Comparison of ENCODE assay signal across 10 cellular contexts in genomic region chr21:41663805-41664788, GRCh38.
DNase-seq lines count a peak whose midpoint lies in the region; ATAC-seq and TF ChIP-seq lines count a peak whose summit lies in the region.
"Had no signal": no experiment of that assay in that cellular context is flagged by ENCODE, and none has a peak within 500 bp of the region (broad histone marks: within the 10 kb centered on the region; RNA-seq: fewer than 3 reads in every experiment).

No MANE protein-coding gene starts in this region.

- intact Hi-C loops in Caco-2 (cut with micrococcal nuclease; ENCODE audit: unreplicated experiment), result loop anchor here (2.0 kb wide), 1 partner anchor 15 kb away; no protein-coding TSS in a partner anchor

- H3K9me2 ChIP-seq in Karpas-422 (replicated peaks; ENCODE audit: insufficient read depth, low read length), result no peaks in the 10 kb centered on the region

- no peak for ATAC-seq in HG02852 (IDR thresholded peaks at IDR 0.05; ENCODE audit: unreplicated experiment)

- H3K36me3 Mint-ChIP-seq in Caco-2 (ENCODE audit: insufficient read depth, unreplicated experiment), result peaks cover 9% of the 10 kb centered on the region
- no peaks in the 10 kb centered on the region for H3K36me3 Mint-ChIP-seq in chondrocyte (ENCODE audit: low read depth)
- H3K36me3 Mint-ChIP-seq: activated naive CD4-positive, alpha-beta T cell treated with anti-CD3 and anti-CD28 coated beads, Interleukin-2, amount 10 ng/mL, durations not matched to agents 7 days and 5 days had no signal

- H3K9ac ChIP-seq in Karpas-422 (ENCODE audit: low read length), result no peak overlapping the region

- no TSS peak for BruUV-seq in Caco-2 (replicated peaks; lab: Mats Ljungman, UMichigan)

- H3K4me3 Mint-ChIP-seq in Caco-2 (ENCODE audit: unreplicated experiment), result peak overlapping the region; percentile 52
- peak overlapping the region; percentile 31 for H3K4me3 Mint-ChIP-seq in chondrocyte (ENCODE audit: unreplicated experiment)
- H3K4me3 Mint-ChIP-seq: activated naive CD4-positive, alpha-beta T cell treated with anti-CD3 and anti-CD28 coated beads, Interleukin-2, amount 10 ng/mL, durations not matched to agents 7 days and 5 days had no signal

- no peaks in the 10 kb centered on the region for H4K20me1 ChIP-seq in Karpas-422 (ENCODE audit: insufficient read depth, low read depth, low read length)

- no peaks in the 10 kb centered on the region for H3K79me2 ChIP-seq in Karpas-422 (ENCODE audit: low read length)

- H3K9me3 ChIP-seq in Caco-2 (no peaks in the 10 kb centered on the region), Karpas-422 (ENCODE audit: low read length) (no peaks in the 10 kb centered on the region)

- TF ChIP-seq CTCF in Caco-2 (IDR thresholded peaks at IDR 0.05; ENCODE audit: insufficient read depth in 1 of 2, low read depth in 1 of 2, low read length in 1 of 2, severe bottlenecking in 1 of 2, unreplicated experiment in 1 of 2) (no peak), chondrocyte (IDR thresholded peaks at IDR 0.05) (peak; percentile 25)

- POLR2A ChIA-PET in Caco-2 (lab: Charles Lee), result interaction anchor here (0.9 to 1.7 kb wide), 2 partner anchors 14 to 103 kb away, joined by 4 to 6 read pairs; partner anchors contain the start of gene RIPK4

- no peak overlapping the region for H2AFZ ChIP-seq in Karpas-422 (ENCODE audit: low read length)

- H3K9me3 Mint-ChIP-seq in Caco-2 (ENCODE audit: unreplicated experiment) (no peaks in the 10 kb centered on the region), chondrocyte (ENCODE audit: low read depth) (no peaks in the 10 kb centered on the region)
- H3K9me3 Mint-ChIP-seq: activated naive CD4-positive, alpha-beta T cell treated with anti-CD3 and anti-CD28 coated beads, Interleukin-2, amount 10 ng/mL, durations not matched to agents 7 days and 5 days had no signal

- H3K36me3 ChIP-seq in Caco-2 (ENCODE audit: control insufficient read depth, insufficient read depth, low read length), result no peaks in the 10 kb centered on the region; the same call in 1 of the 2 replicates
- no peaks in the 10 kb centered on the region for H3K36me3 ChIP-seq in Karpas-422 (ENCODE audit: insufficient read depth, low read length)

- H3K27me3 ChIP-seq in Caco-2 (replicated peaks; ENCODE audit: control insufficient read depth, insufficient read depth, low read length), result no peaks in the 10 kb centered on the region
- H3K27me3 ChIP-seq in Karpas-422 (ENCODE audit: low read length), result no peaks in the 10 kb centered on the region

- CTCF ChIA-PET in Caco-2 (lab: Charles Lee), result interaction anchor here (1.0 to 1.8 kb wide), 3 partner anchors 14 to 114 kb away, joined by 3 to 7 read pairs (median 6); no protein-coding TSS in a partner anchor

- H3K27ac ChIP-seq in Karpas-422 (ENCODE audit: low read length), result no peak overlapping the region

- H3K4me3 ChIP-seq in Caco-2 (ENCODE audit: low read depth, low read length), result no peak overlapping the region
- no peak overlapping the region for H3K4me3 ChIP-seq in Karpas-422 (ENCODE audit: low read length)

- H3K27me3 Mint-ChIP-seq in Caco-2 (ENCODE audit: insufficient read depth, unreplicated experiment) (no peaks in the 10 kb centered on the region), chondrocyte (ENCODE audit: low read depth) (no peaks in the 10 kb centered on the region)

- no peak overlapping the region for H3K4me2 ChIP-seq in Karpas-422 (ENCODE audit: low read depth, low read length, poor library complexity, severe bottlenecking)

- H3K4me1 Mint-ChIP-seq in Caco-2 (ENCODE audit: low read depth, unreplicated experiment) (peaks cover 28% of the 10 kb centered on the region), chondrocyte (ENCODE audit: low read depth) (peaks cover 47% of the 10 kb centered on the region)
- H3K4me1 Mint-ChIP-seq: activated naive CD4-positive, alpha-beta T cell treated with anti-CD3 and anti-CD28 coated beads, Interleukin-2, amount 10 ng/mL, durations not matched to agents 7 days and 5 days had no signal

- peak; percentile 68 to 80 for DNase-seq in Caco-2
- peak; percentile 85 for DNase-seq in LoVo (ENCODE audit: low spot score)
- peak; percentile 72 for DNase-seq in chondrocyte (ENCODE audit: low spot score)
- DNase-seq in mesenteric fat pad (ENCODE audit: low spot score), result peak; percentile 62
- no peak for DNase-seq in Karpas-422
- DNase-seq in NCI-H226, result no peak
- no peak for DNase-seq in NCI-H774 (lab: John Stamatoyannopoulos, UW)
- DNase-seq: activated naive CD4-positive, alpha-beta T cell treated with anti-CD3 and anti-CD28 coated beads, Interleukin-2, amount 10 ng/mL, durations not matched to agents 7 days and 5 days; NCI-H2081 treated with DMSO at 0.1 percent for 48 hours had no signal

- peak overlapping the region; percentile 85 for H3K27ac Mint-ChIP-seq in Caco-2 (ENCODE audit: unreplicated experiment)
- H3K27ac Mint-ChIP-seq in chondrocyte (ENCODE audit: unreplicated experiment), result peak overlapping the region; percentile 92
- H3K27ac Mint-ChIP-seq: activated naive CD4-positive, alpha-beta T cell treated with anti-CD3 and anti-CD28 coated beads, Interleukin-2, amount 10 ng/mL, durations not matched to agents 7 days and 5 days had no signal

- H3K4me1 ChIP-seq in Caco-2 (peaks cover 31% of the 10 kb centered on the region), Karpas-422 (ENCODE audit: low read length) (peaks cover 7% of the 10 kb centered on the region)

Comparison
In these comparisons a context has a peak if more than half of its experiments do, and no peak if none do; other contexts are left out.
1. DNase-seq: peak in Caco-2 (2 of 2), LoVo (single experiment), chondrocyte (single experiment) and mesenteric fat pad (single experiment); none in Karpas-422 (single experiment), NCI-H226 (single experiment) and NCI-H774 (single experiment).